8 cellular contexts compared by ENCODE assay signal in the genomic region with DNA sequence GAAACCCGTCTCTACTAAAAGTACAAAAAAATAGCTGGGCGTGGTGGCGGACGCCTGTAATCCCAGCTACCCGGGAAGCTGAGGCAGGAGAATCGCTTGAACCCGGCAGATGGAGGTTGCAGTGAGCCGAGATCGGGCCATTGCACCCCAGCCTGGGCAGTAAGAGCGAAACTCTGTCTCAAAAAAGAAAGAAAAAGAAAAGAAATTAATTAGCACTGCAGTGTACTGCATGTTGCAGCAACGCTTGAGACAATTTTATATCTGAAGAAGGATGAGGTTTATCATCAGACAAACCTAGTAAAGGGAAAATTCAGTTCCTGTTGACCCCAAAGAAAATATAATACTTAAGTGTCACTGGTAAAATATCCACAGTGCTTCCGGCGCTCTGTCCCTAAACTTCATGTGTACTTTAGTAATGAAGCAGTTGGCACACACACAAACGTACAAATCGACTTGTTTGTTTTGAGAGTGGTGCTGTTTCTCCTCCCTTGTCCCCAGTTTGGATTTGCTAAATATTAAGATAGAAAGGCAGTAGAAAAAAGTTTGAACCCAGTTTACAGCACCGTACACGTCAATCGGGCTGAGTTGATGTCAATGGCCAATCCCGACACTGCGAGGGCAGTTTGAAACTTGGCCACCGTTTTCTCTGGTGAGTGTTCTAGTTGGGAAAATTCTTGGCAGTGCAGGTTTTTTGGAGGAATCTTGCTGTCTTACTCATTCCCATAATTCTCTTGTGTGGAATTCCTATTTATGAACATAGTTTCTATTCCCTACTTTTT.
A peak's percentile ranks its signal among the peaks of the same experiment; 100 is the strongest.
DNase-seq lines count a peak whose midpoint lies in the region; ATAC-seq and TF ChIP-seq lines count a peak whose summit lies in the region.

No MANE protein-coding gene starts in this region.

- ATAC-seq in GM21619 (IDR thresholded peaks at IDR 0.05; ENCODE audit: unreplicated experiment) (no peak), HG03025 (IDR thresholded peaks at IDR 0.05; ENCODE audit: low FRiP score, unreplicated experiment) (no peak)

- peak overlapping the region; percentile 86 for H3K4me3 ChIP-seq in GM12864 (ENCODE audit: low read depth, low read length)

- DNase-seq in AG08395 (ENCODE audit: low spot score) (peak; percentile 78), GM12864 (ENCODE audit: low read depth) (no peak), NCI-H82 (lab: John Stamatoyannopoulos, UW) (peak; percentile 72), cerebellar cortex (ENCODE audit: low spot score) (peak; percentile 42), medulla oblongata (ENCODE audit: extremely low spot score) (peak; percentile 63), NCI-H187 treated with DMSO at 0.1 percent for 48 hours (lab: John Stamatoyannopoulos, UW) (no peak)

- no peak for TF ChIP-seq CTCF in GM12864 (IDR thresholded peaks at IDR 0.05; ENCODE audit: low read depth, low read length, missing control alignments)

Comparison
In these comparisons a context has a peak if more than half of its experiments do, and no peak if none do; other contexts are left out.
1. DNase-seq: peak in AG08395 (single experiment), NCI-H82 (single experiment), cerebellar cortex (single experiment) and medulla oblongata (single experiment); none in GM12864 (single experiment) and NCI-H187 treated with DMSO at 0.1 percent for 48 hours (single experiment).